In genomic region chr19:5717215-5717614, GRCh38 we compare ENCODE assay signal across 14 cellular contexts. TPM values are rescaled to one million over a fixed set of nuclear protein-coding genes. Genes with fewer than 3 reads are reported as not detected.
DNase-seq lines count a peak whose midpoint lies in the region; ATAC-seq and TF ChIP-seq lines count a peak whose summit lies in the region.
"Had no signal": no experiment of that assay in that cellular context is flagged by ENCODE, and none has a peak within 500 bp of the region (broad histone marks: within the 10 kb centered on the region; RNA-seq: fewer than 3 reads in every experiment).

No MANE protein-coding gene starts in this region.

- no peaks in the 10 kb centered on the region for H3K4me1 ChIP-seq in BE2C
- peaks cover 24% of the 10 kb centered on the region for H3K4me1 ChIP-seq in DOHH2 (ENCODE audit: control insufficient read depth, low read length)
- H3K4me1 ChIP-seq in mesenchymal stem cell (ENCODE audit: control insufficient read depth, insufficient read depth, low read depth, low read length), result peaks cover 14% of the 10 kb centered on the region
- H3K4me1 ChIP-seq in lower lobe of right lung, result peaks cover 22% of the 10 kb centered on the region

- no peak for DNase-seq in BE2C
- no peak for DNase-seq in activated CD8-positive, alpha-beta T cell treated with anti-CD3 and anti-CD28 coated beads for 36 hours
- DNase-seq in mesenchymal stem cell, result no peak
- DNase-seq in H4 (ENCODE audit: low spot score), result no peak
- DNase-seq in HCEC 1CT, result no peak
- DNase-seq in lower lobe of right lung, result no peak
- DNase-seq: activated effector memory CD4-positive, alpha-beta T cell treated with Interleukin-2 at 50 U/mL for 16 hours; H7; kidney glomerular epithelial cell; NCI-H2107; OCI-M1 had no signal

- no peaks in the 10 kb centered on the region for H3K27me3 Mint-ChIP-seq in activated CD8-positive, alpha-beta T cell treated with anti-CD3 and anti-CD28 coated beads for 36 hours

- CTCF ChIA-PET in activated CD8-positive, alpha-beta T cell treated with anti-CD3 and anti-CD28 coated beads for 36 hours (lab: Charles Lee), result interaction anchor here (0.6 to 2.8 kb wide), 3 partner anchors 28 to 87 kb away, joined by 3 to 23 read pairs (median 4); partner anchors contain the start of genes NRTN and RPL36

- H3K27ac ChIP-seq in DOHH2 (ENCODE audit: low read depth, low read length) (no peak overlapping the region), mesenchymal stem cell (ENCODE audit: low read length, poor library complexity, severe bottlenecking) (no peak overlapping the region), lower lobe of right lung (no peak overlapping the region)
- H3K27ac ChIP-seq: neutrophil had no signal

- no peak overlapping the region for H2BK120ac ChIP-seq in mesenchymal stem cell (ENCODE audit: low read depth, low read length)

- H2AK5ac ChIP-seq in mesenchymal stem cell (ENCODE audit: low read length, severe bottlenecking), result no peak overlapping the region

- no peak overlapping the region for H3K4ac ChIP-seq in mesenchymal stem cell (ENCODE audit: low read depth in 1 of 2, low read length in 2 of 2)

- peak overlapping the region; percentile 92 for H3K4me3 Mint-ChIP-seq in activated CD8-positive, alpha-beta T cell treated with anti-CD3 and anti-CD28 coated beads for 36 hours

- H4K91ac ChIP-seq in mesenchymal stem cell (ENCODE audit: low read length), result no peak overlapping the region

- H2BK12ac ChIP-seq in mesenchymal stem cell (ENCODE audit: low read length in 2 of 2), result no peak overlapping the region

- H3K36me3 Mint-ChIP-seq in activated CD8-positive, alpha-beta T cell treated with anti-CD3 and anti-CD28 coated beads for 36 hours (ENCODE audit: low read depth), result peaks cover 47% of the 10 kb centered on the region

- TF ChIP-seq CTCF in BE2C (IDR thresholded peaks at IDR 0.05; ENCODE audit: low read depth, low read length) (no peak), DOHH2 (IDR thresholded peaks at IDR 0.05; ENCODE audit: low read depth, low read length, poor library complexity, severe bottlenecking) (no peak), lower lobe of right lung (IDR thresholded peaks at IDR 0.05) (no peak)
- TF ChIP-seq CTCF in activated CD8-positive, alpha-beta T cell treated with anti-CD3 and anti-CD28 coated beads for 36 hours (IDR thresholded peaks at IDR 0.05), result no peak

- H3K79me2 ChIP-seq in DOHH2 (ENCODE audit: control insufficient read depth, low read length), result peaks cover 68% of the 10 kb centered on the region

- H3K79me1 ChIP-seq in mesenchymal stem cell (replicated peaks; ENCODE audit: low read length, poor library complexity, severe bottlenecking), result peaks cover 17% of the 10 kb centered on the region

- no peak overlapping the region for H2BK15ac ChIP-seq in mesenchymal stem cell (ENCODE audit: low read depth, poor library complexity, severe bottlenecking)

- no peaks in the 10 kb centered on the region for H3K9me3 ChIP-seq in BE2C
- no peaks in the 10 kb centered on the region for H3K9me3 ChIP-seq in DOHH2 (ENCODE audit: control insufficient read depth, insufficient read depth, low read length)
- no peaks in the 10 kb centered on the region for H3K9me3 ChIP-seq in mesenchymal stem cell (ENCODE audit: control insufficient read depth, low read length)
- no peaks in the 10 kb centered on the region for H3K9me3 ChIP-seq in lower lobe of right lung
- H3K9me3 ChIP-seq: neutrophil had no signal

- no peak overlapping the region for H2BK5ac ChIP-seq in mesenchymal stem cell (ENCODE audit: low read depth, low read length, poor library complexity, severe bottlenecking)

- peaks cover 9% of the 10 kb centered on the region; the same call in 1 of the 2 replicates for H4K20me1 ChIP-seq in DOHH2 (ENCODE audit: control insufficient read depth, insufficient read depth, low read depth, low read length)

- H2AFZ ChIP-seq in mesenchymal stem cell (ENCODE audit: low read depth, low read length), result no peak overlapping the region

- H4K8ac ChIP-seq in mesenchymal stem cell (ENCODE audit: low read length), result no peak overlapping the region

- peak overlapping the region; percentile 100 for H3K9ac ChIP-seq in mesenchymal stem cell (ENCODE audit: low read length)

- no peaks in the 10 kb centered on the region for H3K9me2 ChIP-seq in DOHH2 (replicated peaks; ENCODE audit: control insufficient read depth, low read length)

- no peaks in the 10 kb centered on the region for H3K9me3 Mint-ChIP-seq in activated CD8-positive, alpha-beta T cell treated with anti-CD3 and anti-CD28 coated beads for 36 hours

- H3K27me3 ChIP-seq in BE2C (no peaks in the 10 kb centered on the region), DOHH2 (ENCODE audit: control insufficient read depth, low read length) (no peaks in the 10 kb centered on the region), mesenchymal stem cell (ENCODE audit: control insufficient read depth in 1 of 2, insufficient read depth in 1 of 2, low read length in 2 of 2) (no peaks in the 10 kb centered on the region), lower lobe of right lung (ENCODE audit: low read depth) (no peaks in the 10 kb centered on the region)
- H3K27me3 ChIP-seq: neutrophil had no signal

- H3K4me1 Mint-ChIP-seq in activated CD8-positive, alpha-beta T cell treated with anti-CD3 and anti-CD28 coated beads for 36 hours (ENCODE audit: low read depth), result peaks cover 26% of the 10 kb centered on the region

- POLR2A ChIA-PET in activated CD8-positive, alpha-beta T cell treated with anti-CD3 and anti-CD28 coated beads for 36 hours (lab: Charles Lee), result interaction anchor here (1.1 to 18.8 kb wide), 4 partner anchors 10 to 111 kb away, joined by 3 to 516 read pairs (median 44); partner anchors contain the start of genes HSD11B1L, NRTN and RPL36

- H3K36me3 ChIP-seq in BE2C, result peaks cover 39% of the 10 kb centered on the region
- peaks cover 65% of the 10 kb centered on the region for H3K36me3 ChIP-seq in DOHH2 (ENCODE audit: control insufficient read depth, low read length)
- H3K36me3 ChIP-seq in mesenchymal stem cell (ENCODE audit: control insufficient read depth in 1 of 2, insufficient read depth in 2 of 2, low read depth in 1 of 2, low read length in 2 of 2), result peaks cover 25 to 29% of the 10 kb centered on the region in 2 experiments
- H3K36me3 ChIP-seq in lower lobe of right lung, result peaks cover 35% of the 10 kb centered on the region

- peak overlapping the region; percentile 97 for H3K27ac Mint-ChIP-seq in activated CD8-positive, alpha-beta T cell treated with anti-CD3 and anti-CD28 coated beads for 36 hours

- 98% methylated on average over 5 of the region's 5 CpGs for WGBS in mesenchymal stem cell

- no peak overlapping the region for H3K23ac ChIP-seq in mesenchymal stem cell (ENCODE audit: low read length in 2 of 2)

- intact Hi-C loops in activated CD8-positive, alpha-beta T cell treated with anti-CD3 and anti-CD28 coated beads for 36 hours (cut with micrococcal nuclease), result no loop called here
- intact Hi-C loops in lower lobe of right lung (cut with DNase I), result no loop called here

- H3K14ac ChIP-seq in mesenchymal stem cell (ENCODE audit: low read length in 2 of 2), result no peak overlapping the region

- H3K4me3 ChIP-seq in BE2C (ENCODE audit: low read depth, low read length), result peak overlapping the region; percentile 100; the same call in 1 of the 2 replicates
- peak overlapping the region; percentile 73 for H3K4me3 ChIP-seq in DOHH2 (ENCODE audit: low read length)
- H3K4me3 ChIP-seq in mesenchymal stem cell (ENCODE audit: insufficient read depth in 1 of 2, low read depth in 1 of 2, low read length in 2 of 2), result no peak overlapping the region
- no peak overlapping the region for H3K4me3 ChIP-seq in lower lobe of right lung

- H3K4me2 ChIP-seq in DOHH2 (ENCODE audit: low read length) (peak overlapping the region; percentile 69; the same call in 1 of the 2 replicates), mesenchymal stem cell (ENCODE audit: low read length, poor library complexity, severe bottlenecking) (no peak overlapping the region)

- ATAC-seq in activated CD8-positive, alpha-beta T cell treated with anti-CD3 and anti-CD28 coated beads for 36 hours, result no peak
- ATAC-seq in lower lobe of right lung, result no peak
- ATAC-seq in GM21360 (IDR thresholded peaks at IDR 0.05; ENCODE audit: unreplicated experiment), result no peak

- H3F3A ChIP-seq in DOHH2 (ENCODE audit: control insufficient read depth, insufficient read depth), result no peaks in the 10 kb centered on the region

- no peak overlapping the region for H3K18ac ChIP-seq in mesenchymal stem cell (ENCODE audit: low read depth in 1 of 2, low read length in 2 of 2)

RNA-seq across cellular contexts. Expression of gene LONP1, which starts 2.7 kb away (rescaled TPM):
- polyA plus RNA-seq in BE2C (2012; ENCODE audit: insufficient read depth, insufficient read length, low read depth), result 761 TPM
- 100 to 1,000 TPM; 324 to 342 TPM for total RNA-seq in activated CD8-positive, alpha-beta T cell treated with anti-CD3 and anti-CD28 coated beads for 36 hours
- polyA plus RNA-seq in mesenchymal stem cell (2013, experiment 1 of 2), result 42.5 TPM
- 41.2 TPM for polyA plus RNA-seq in mesenchymal stem cell (2013, experiment 2 of 2)
- 49.1 and 81.4 TPM in 2 replicates for total RNA-seq in H4 (2014; rRNA removed; shearing (Covaris generic))
- total RNA-seq in lower lobe of right lung, result 65.3 TPM

RNA-seq across cellular contexts. Expression of gene CATSPERD, which starts 3.2 kb away (rescaled TPM):
- polyA plus RNA-seq in BE2C (2012; ENCODE audit: insufficient read depth, insufficient read length, low read depth), result not detected
- total RNA-seq in activated CD8-positive, alpha-beta T cell treated with anti-CD3 and anti-CD28 coated beads for 36 hours, result not detected
- not detected for polyA plus RNA-seq in mesenchymal stem cell (2013, experiment 1 of 2)
- polyA plus RNA-seq in mesenchymal stem cell (2013, experiment 2 of 2), result not detected
- total RNA-seq in H4 (2014; rRNA removed; shearing (Covaris generic)), result not detected in 2 replicates
- total RNA-seq in lower lobe of right lung, result 6.4 TPM

RNA-seq across cellular contexts. Expression of gene RPL36, which starts 27.1 kb away (rescaled TPM):
- 4,760 TPM for polyA plus RNA-seq in BE2C (2012; ENCODE audit: insufficient read depth, insufficient read length, low read depth)
- total RNA-seq in activated CD8-positive, alpha-beta T cell treated with anti-CD3 and anti-CD28 coated beads for 36 hours, result 1,000 to 10,000 TPM; 1,711 to 1,715 TPM
- 1,659 TPM for polyA plus RNA-seq in mesenchymal stem cell (2013, experiment 1 of 2)
- 1,656 TPM for polyA plus RNA-seq in mesenchymal stem cell (2013, experiment 2 of 2)
- 933 and 1,282 TPM in 2 replicates for total RNA-seq in H4 (2014; rRNA removed; shearing (Covaris generic))
- 566 TPM for total RNA-seq in lower lobe of right lung

RNA-seq across cellular contexts. Expression of gene HSD11B1L, which starts 36.4 kb away (rescaled TPM):
- 12.8 TPM for polyA plus RNA-seq in BE2C (2012; ENCODE audit: insufficient read depth, insufficient read length, low read depth)
- 1 to 10 TPM; 2.7 to 3.5 TPM for total RNA-seq in activated CD8-positive, alpha-beta T cell treated with anti-CD3 and anti-CD28 coated beads for 36 hours
- polyA plus RNA-seq in mesenchymal stem cell (2013, experiment 1 of 2), result 13.7 TPM
- 13.5 TPM for polyA plus RNA-seq in mesenchymal stem cell (2013, experiment 2 of 2)
- total RNA-seq in H4 (2014; rRNA removed; shearing (Covaris generic)), result 2.4 and 4.9 TPM in 2 replicates
- 8.6 TPM for total RNA-seq in lower lobe of right lung

RNA-seq across cellular contexts. Expression of gene MICOS13, which starts 36.9 kb away (rescaled TPM):
- 300 TPM for polyA plus RNA-seq in BE2C (2012; ENCODE audit: insufficient read depth, insufficient read length, low read depth)
- 10 to 100 TPM; 49.4 TPM for total RNA-seq in activated CD8-positive, alpha-beta T cell treated with anti-CD3 and anti-CD28 coated beads for 36 hours
- 58.1 TPM for polyA plus RNA-seq in mesenchymal stem cell (2013, experiment 1 of 2)
- 61.4 TPM for polyA plus RNA-seq in mesenchymal stem cell (2013, experiment 2 of 2)
- 38.1 and 52.7 TPM in 2 replicates for total RNA-seq in H4 (2014; rRNA removed; shearing (Covaris generic))
- 42.7 TPM for total RNA-seq in lower lobe of right lung

Comparison
In these comparisons a context has a peak if more than half of its experiments do, and no peak if none do; other contexts are left out.
1. H3K4me3 ChIP-seq: peak in BE2C (single experiment) and DOHH2 (single experiment); none in mesenchymal stem cell (0 of 2) and lower lobe of right lung (single experiment).